ENCODE assay signal across 11 cellular contexts in the genomic region with DNA sequence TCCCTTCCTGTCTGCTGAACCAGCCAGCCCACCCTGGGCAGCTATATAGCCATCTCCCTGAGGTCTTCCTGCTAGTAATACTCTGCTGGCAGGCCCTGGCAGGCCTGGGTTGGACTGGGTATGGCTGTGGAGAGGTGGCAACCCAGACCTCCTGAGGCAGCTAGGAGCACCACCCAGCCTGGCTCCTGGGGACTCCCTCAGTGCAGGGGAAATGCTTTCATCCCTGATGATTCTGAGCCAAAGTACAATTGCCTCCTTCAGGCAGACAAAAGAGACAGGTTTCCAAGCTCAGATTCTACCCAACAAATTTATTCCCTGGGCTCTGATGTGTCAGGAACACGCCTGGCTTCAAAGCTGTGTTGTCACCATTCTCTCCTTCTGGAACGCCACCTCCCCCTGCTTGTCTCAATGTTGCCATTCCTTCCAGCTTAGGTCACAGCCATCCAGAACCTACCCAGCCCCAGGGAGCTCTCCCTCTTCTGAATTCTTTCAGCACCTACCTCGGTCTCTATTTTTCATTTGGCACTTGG. TPM values are rescaled to one million over a fixed set of nuclear protein-coding genes. Genes with fewer than 3 reads are reported as not detected.
DNase-seq lines count a peak whose midpoint lies in the region; ATAC-seq, FAIRE-seq and TF ChIP-seq lines count a peak whose summit lies in the region.
"Had no signal": no experiment of that assay in that cellular context is flagged by ENCODE, and none has a peak within 500 bp of the region (broad histone marks: within the 10 kb centered on the region; RNA-seq: fewer than 3 reads in every experiment).

No MANE protein-coding gene starts in this region.

- peak; percentile 97 for FAIRE-seq in keratinocyte (lab: Jason Lieb, UNC)
- FAIRE-seq: endothelial cell of umbilical vein had no signal

- no peaks in the 10 kb centered on the region for H3K27me3 ChIP-seq in body of pancreas
- no peaks in the 10 kb centered on the region for H3K27me3 ChIP-seq in keratinocyte (ENCODE audit: control insufficient read depth, extremely low read depth, insufficient read depth, low read length)
- no peaks in the 10 kb centered on the region for H3K27me3 ChIP-seq in upper lobe of right lung
- H3K27me3 ChIP-seq in colonic mucosa = no peaks in the 10 kb centered on the region

- dilution Hi-C loops in keratinocyte (cut with MboI; ENCODE audit: extremely low pct_ligation_motif_present, low sequenced_read_pairs) = no loop called here

- peak in 1 of 3 donors; percentile 32 for TF ChIP-seq POLR2A in body of pancreas (IDR thresholded peaks at IDR 0.05)

- peak; percentile 17 for ATAC-seq in body of pancreas
- peak; percentile 25 for ATAC-seq in upper lobe of right lung
- no peak for ATAC-seq in HG03378 (IDR thresholded peaks at IDR 0.05; ENCODE audit: unreplicated experiment)

- H3K4me1 ChIP-seq in body of pancreas (peaks cover 28% of the 10 kb centered on the region), keratinocyte (ENCODE audit: control insufficient read depth, extremely low read depth, insufficient read depth, low read length) (peaks cover 54% of the 10 kb centered on the region), upper lobe of right lung (peaks cover 11% of the 10 kb centered on the region), colonic mucosa (peaks cover 6% of the 10 kb centered on the region)

- no peaks in the 10 kb centered on the region for H4K20me1 ChIP-seq in keratinocyte (ENCODE audit: control insufficient read depth, extremely low read depth, insufficient read depth, low read length)

- H3K9ac ChIP-seq in keratinocyte (ENCODE audit: control insufficient read depth, extremely low read depth, insufficient read depth, low read length) (peak overlapping the region; percentile 96), colonic mucosa (ENCODE audit: low read depth in 2 of 2, low read length in 2 of 2) (no peak overlapping the region)

- H2AFZ ChIP-seq in keratinocyte (ENCODE audit: control insufficient read depth, low read length) = no peak overlapping the region

- H3K9me1 ChIP-seq in keratinocyte (ENCODE audit: control insufficient read depth, extremely low read depth, insufficient read depth, low read length) = no peaks in the 10 kb centered on the region

- H3K9me3 ChIP-seq in body of pancreas = no peaks in the 10 kb centered on the region
- H3K9me3 ChIP-seq in keratinocyte (ENCODE audit: control insufficient read depth, low read depth, low read length) = no peaks in the 10 kb centered on the region
- H3K9me3 ChIP-seq in upper lobe of right lung = no peaks in the 10 kb centered on the region
- no peaks in the 10 kb centered on the region for H3K9me3 ChIP-seq in colonic mucosa

- H3K36me3 ChIP-seq in body of pancreas (replicated peaks in 1 of 2; ENCODE audit: insufficient read depth in 1 of 2, low read depth in 2 of 2) (no peaks in the 10 kb centered on the region), keratinocyte (ENCODE audit: control insufficient read depth in 2 of 2, extremely low read depth in 1 of 2, insufficient read depth in 2 of 2, low read length in 2 of 2) (no peaks in the 10 kb centered on the region), upper lobe of right lung (no peaks in the 10 kb centered on the region), colonic mucosa (no peaks in the 10 kb centered on the region)

- 33 to 47% methylated on average over 3 of the region's 3 CpGs for WGBS in body of pancreas, 2 donors

- H3K4me3 ChIP-seq in body of pancreas (no peak overlapping the region), keratinocyte (ENCODE audit: control insufficient read depth in 2 of 3, extremely low read depth in 1 of 3, insufficient read depth in 2 of 3, low read depth in 1 of 3, low read length in 3 of 3) (peak overlapping the region; percentile 4 to 65 (median 64)), upper lobe of right lung (no peak overlapping the region), colonic mucosa (no peak overlapping the region)

- H3K27ac ChIP-seq in body of pancreas = peak overlapping the region; percentile 57 to 87 (median 66)
- H3K27ac ChIP-seq in keratinocyte (ENCODE audit: control insufficient read depth, insufficient read depth, low read length) = peak overlapping the region; percentile 100
- peak overlapping the region; percentile 77 for H3K27ac ChIP-seq in upper lobe of right lung
- H3K27ac ChIP-seq in colonic mucosa = no peak overlapping the region
- H3K27ac ChIP-seq: 22Rv1 had no signal

- TF ChIP-seq CTCF in body of pancreas (IDR thresholded peaks at IDR 0.05) (no peak), keratinocyte (optimal IDR thresholded peaks at IDR 0.05 in 1 of 3, IDR thresholded peaks at IDR 0.05 in 1 of 3, conservative IDR thresholded peaks at IDR 0.05 in 1 of 3; ENCODE audit: extremely low read depth in 1 of 3, insufficient read depth in 2 of 3, low read length in 3 of 3) (no peak), upper lobe of right lung (IDR thresholded peaks at IDR 0.05) (no peak), colonic mucosa (IDR thresholded peaks at IDR 0.05) (no peak)

- no peaks in the 10 kb centered on the region for H3K79me2 ChIP-seq in keratinocyte (ENCODE audit: control insufficient read depth, insufficient read depth, low read length)

- intact Hi-C loops in body of pancreas (cut with DNase I) = no loop called here
- intact Hi-C loops in upper lobe of right lung (cut with DNase I) = no loop called here
- intact Hi-C loops in colonic mucosa (cut with DNase I) = no loop called here

- H3K4me2 ChIP-seq in keratinocyte (ENCODE audit: control insufficient read depth, extremely low read depth, insufficient read depth, low read depth, low read length) = peak overlapping the region; percentile 88

- DNase-seq in DMS 273 (lab: John Stamatoyannopoulos, UW; ENCODE audit: unreplicated experiment) (peak; percentile 60), DMS 273 treated with DMSO at 0.1 percent for 48 hours (lab: John Stamatoyannopoulos, UW) (no peak), body of pancreas (peak; percentile 41 to 68 (median 52)), keratinocyte (ENCODE audit: low read depth, low spot score) (peak; percentile 96), upper lobe of right lung (peak; percentile 63), colonic mucosa (no peak), RPMI8226 (no peak)
- DNase-seq: activated CD4-positive, alpha-beta T cell treated with anti-CD3 and anti-CD28 coated beads for 1 hour had no signal

RNA-seq across cellular contexts. Expression of gene DNAJB2, which starts 4.7 kb away (rescaled TPM):
- total RNA-seq in body of pancreas (10 to 100 TPM; 60.3 to 68.0 TPM), upper lobe of right lung (79.4 TPM), colonic mucosa (10 to 100 TPM; 65.8 to 71.1 TPM)
- 35.4 to 75.5 TPM (median 51.7 TPM) in 3 replicates for polyA plus RNA-seq in keratinocyte
- polyA plus RNA-seq in keratinocyte (2011; ENCODE audit: low read depth) = 51.5 TPM
- polyA plus RNA-seq in keratinocyte (2011; cell fraction: cytosol; rRNA removed) = 38.8 and 44.1 TPM in 2 replicates
- polyA plus RNA-seq in keratinocyte (2011; cell fraction: nucleus; rRNA removed) = 70.8 and 71.6 TPM in 2 replicates
- 45.9 and 67.3 TPM in 2 replicates for polyA plus RNA-seq in keratinocyte (2012; ENCODE audit: low replicate concordance)
- 32.0 to 81.5 TPM (median 58.7 TPM) in 3 replicates for polyA minus RNA-seq in keratinocyte
- 29.4 TPM for polyA minus RNA-seq in keratinocyte (2011; cell fraction: cytosol; rRNA and poly(A)+ RNA removed)
- polyA minus RNA-seq in keratinocyte (2011; cell fraction: nucleus; rRNA and poly(A)+ RNA removed) = 32.8 and 46.7 TPM in 2 replicates

RNA-seq across cellular contexts. Expression of gene TUBA4A, which starts 20.7 kb away (rescaled TPM):
- total RNA-seq in body of pancreas (10 to 100 TPM; 17.8 to 20.2 TPM), upper lobe of right lung (45.4 TPM), colonic mucosa (100 to 1,000 TPM in 1 of 2 donors, 10 to 100 TPM in 1; 68.4 to 149 TPM)
- polyA plus RNA-seq in keratinocyte = 524 to 819 TPM (median 569 TPM) in 3 replicates
- 80.1 TPM for polyA plus RNA-seq in keratinocyte (2011; ENCODE audit: low read depth)
- 560 and 665 TPM in 2 replicates for polyA plus RNA-seq in keratinocyte (2011; cell fraction: cytosol; rRNA removed)
- polyA plus RNA-seq in keratinocyte (2011; cell fraction: nucleus; rRNA removed) = 738 and 769 TPM in 2 replicates
- polyA plus RNA-seq in keratinocyte (2012; ENCODE audit: low replicate concordance) = 401 and 544 TPM in 2 replicates
- polyA minus RNA-seq in keratinocyte = 266 to 690 TPM (median 309 TPM) in 3 replicates
- polyA minus RNA-seq in keratinocyte (2011; cell fraction: cytosol; rRNA and poly(A)+ RNA removed) = 136 TPM
- polyA minus RNA-seq in keratinocyte (2011; cell fraction: nucleus; rRNA and poly(A)+ RNA removed) = 115 and 162 TPM in 2 replicates

RNA-seq across cellular contexts. Expression of gene TUBA4B, which starts 21.4 kb away (rescaled TPM):
- total RNA-seq in body of pancreas (not detected), upper lobe of right lung (not detected), colonic mucosa (not detected)
- polyA plus RNA-seq in keratinocyte = 0.08 TPM in 1 of 3 replicates, not detected in the others
- not detected for polyA plus RNA-seq in keratinocyte (2011; ENCODE audit: low read depth)
- polyA plus RNA-seq in keratinocyte (2011; cell fraction: cytosol; rRNA removed) = 0.05 TPM in 1 of 2 replicates, not detected in the other
- polyA plus RNA-seq in keratinocyte (2011; cell fraction: nucleus; rRNA removed) = 0.09 TPM in 1 of 2 replicates, not detected in the other
- not detected in 2 replicates for polyA plus RNA-seq in keratinocyte (2012; ENCODE audit: low replicate concordance)
- polyA minus RNA-seq in keratinocyte = not detected in 3 replicates
- not detected for polyA minus RNA-seq in keratinocyte (2011; cell fraction: cytosol; rRNA and poly(A)+ RNA removed)
- not detected in 2 replicates for polyA minus RNA-seq in keratinocyte (2011; cell fraction: nucleus; rRNA and poly(A)+ RNA removed)
- total RNA-seq: endothelial cell of umbilical vein had no signal
- polyA plus RNA-seq: endothelial cell of umbilical vein had no signal

RNA-seq across cellular contexts. Expression of gene STK16, which starts 29.2 kb away (rescaled TPM):
- total RNA-seq in body of pancreas = 10 to 100 TPM in 1 of 2 donors, 1 to 10 TPM in 1; 8.0 to 16.8 TPM
- polyA plus RNA-seq in keratinocyte = 35.8 to 44.7 TPM (median 40.2 TPM) in 3 replicates
- 8.8 TPM for polyA plus RNA-seq in keratinocyte (2011; ENCODE audit: low read depth)
- 39.1 and 53.2 TPM in 2 replicates for polyA plus RNA-seq in keratinocyte (2011; cell fraction: cytosol; rRNA removed)
- polyA plus RNA-seq in keratinocyte (2011; cell fraction: nucleus; rRNA removed) = 18.0 and 26.4 TPM in 2 replicates
- 25.1 and 33.3 TPM in 2 replicates for polyA plus RNA-seq in keratinocyte (2012; ENCODE audit: low replicate concordance)
- polyA minus RNA-seq in keratinocyte = 36.8 to 48.8 TPM (median 38.1 TPM) in 3 replicates
- polyA minus RNA-seq in keratinocyte (2011; cell fraction: cytosol; rRNA and poly(A)+ RNA removed) = 26.9 TPM
- 5.2 and 7.5 TPM in 2 replicates for polyA minus RNA-seq in keratinocyte (2011; cell fraction: nucleus; rRNA and poly(A)+ RNA removed)
- total RNA-seq in upper lobe of right lung = 21.4 TPM
- 10 to 100 TPM; 30.1 to 35.8 TPM for total RNA-seq in colonic mucosa

RNA-seq across cellular contexts. Expression of gene GLB1L, which starts 29.2 kb away (rescaled TPM):
- total RNA-seq in body of pancreas (10 to 100 TPM in 1 of 2 donors, 1 to 10 TPM in 1; 3.1 to 11.2 TPM), upper lobe of right lung (10.0 TPM), colonic mucosa (1 to 10 TPM; 2.1 to 2.5 TPM)
- polyA plus RNA-seq in keratinocyte = 4.3 to 6.9 TPM (median 5.2 TPM) in 3 replicates
- 0.55 TPM for polyA plus RNA-seq in keratinocyte (2011; ENCODE audit: low read depth)
- polyA plus RNA-seq in keratinocyte (2011; cell fraction: cytosol; rRNA removed) = 2.0 and 2.7 TPM in 2 replicates
- polyA plus RNA-seq in keratinocyte (2011; cell fraction: nucleus; rRNA removed) = 8.8 and 9.0 TPM in 2 replicates
- 1.1 and 4.4 TPM in 2 replicates for polyA plus RNA-seq in keratinocyte (2012; ENCODE audit: low replicate concordance)
- 2.5 to 5.0 TPM (median 3.0 TPM) in 3 replicates for polyA minus RNA-seq in keratinocyte
- polyA minus RNA-seq in keratinocyte (2011; cell fraction: cytosol; rRNA and poly(A)+ RNA removed) = 2.9 TPM
- 4.2 and 5.8 TPM in 2 replicates for polyA minus RNA-seq in keratinocyte (2011; cell fraction: nucleus; rRNA and poly(A)+ RNA removed)

Comparison
In these comparisons a context has a peak if more than half of its experiments do, and no peak if none do; other contexts are left out.
1. DNase-seq: peak in DMS 273 (single experiment), body of pancreas (4 of 4), keratinocyte (single experiment) and upper lobe of right lung (single experiment); none in DMS 273 treated with DMSO at 0.1 percent for 48 hours (single experiment), colonic mucosa (single experiment) and RPMI8226 (single experiment).
2. H3K4me3 ChIP-seq: peak in keratinocyte (3 of 3); none in body of pancreas (0 of 2), upper lobe of right lung (single experiment) and colonic mucosa (single experiment).